In the genomic region with DNA sequence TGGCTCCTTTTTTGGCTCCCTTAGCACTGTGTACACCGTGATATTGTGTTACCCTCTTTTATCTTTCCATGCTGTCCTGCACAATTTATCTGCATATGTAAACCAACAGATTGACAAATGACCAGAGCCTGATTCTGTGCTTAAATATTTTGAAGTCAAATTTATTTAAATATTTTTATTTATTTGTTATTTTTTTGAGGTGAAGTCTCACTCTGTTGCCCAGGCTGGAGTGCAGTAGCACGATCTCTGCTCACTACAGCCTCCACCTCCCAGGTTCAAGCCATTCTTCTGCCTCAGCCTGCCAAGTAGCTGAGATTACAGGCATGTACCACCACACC, we compare ENCODE assay signal across 10 cellular contexts. TPM values are rescaled to one million over a fixed set of nuclear protein-coding genes. Genes with fewer than 3 reads are reported as not detected.
DNase-seq lines count a peak whose midpoint lies in the region; ATAC-seq and FAIRE-seq lines count a peak whose summit lies in the region.
"Had no signal": no experiment of that assay in that cellular context is flagged by ENCODE, and none has a peak within 500 bp of the region (broad histone marks: within the 10 kb centered on the region; RNA-seq: fewer than 3 reads in every experiment).

No MANE protein-coding gene starts in this region.

- CTCF ChIA-PET in activated CD4-positive, alpha-beta memory T cell treated with anti-CD3 and anti-CD28 coated beads, Interleukin-2, amount 10 ng/mL, durations not matched to agents 7 days and 5 days (lab: Charles Lee) = interaction anchor here (0.6 to 6.6 kb wide), 22 partner anchors 8 to 166 kb away, joined by 3 to 179 read pairs (median 6); partner anchors contain the start of genes PMF1, SLC25A44 and SMG5

- no peak for FAIRE-seq in RCC 7860 (lab: Jason Lieb, UNC)

- POLR2A ChIA-PET in activated CD4-positive, alpha-beta memory T cell treated with anti-CD3 and anti-CD28 coated beads, Interleukin-2, amount 10 ng/mL, durations not matched to agents 7 days and 5 days (lab: Charles Lee) = interaction anchor here (0.7 to 6.6 kb wide), 22 partner anchors 8 to 135 kb away, joined by 3 to 119 read pairs (median 5); partner anchors contain the start of genes CCT3, PAQR6, PMF1 and SEMA4A
- POLR2A ChIA-PET in naive thymus-derived CD8-positive, alpha-beta T cell (lab: Charles Lee) = interaction anchor here (0.7 to 2.6 kb wide), 4 partner anchors 12 to 80 kb away, joined by 3 to 14 read pairs (median 10); partner anchors contain the start of gene PMF1

- ATAC-seq in GM18498 (IDR thresholded peaks at IDR 0.05; ENCODE audit: unreplicated experiment) (peak; percentile 11), GM21529 (IDR thresholded peaks at IDR 0.05; ENCODE audit: unreplicated experiment) (peak; percentile 11), GM21737 (IDR thresholded peaks at IDR 0.05; ENCODE audit: unreplicated experiment) (no peak)
- no peak for ATAC-seq in naive thymus-derived CD8-positive, alpha-beta T cell

- no peaks in the 10 kb centered on the region for H3K9me3 Mint-ChIP-seq in activated CD4-positive, alpha-beta memory T cell treated with anti-CD3 and anti-CD28 coated beads, Interleukin-2, amount 10 ng/mL, durations not matched to agents 7 days and 5 days
- no peaks in the 10 kb centered on the region for H3K9me3 Mint-ChIP-seq in naive thymus-derived CD8-positive, alpha-beta T cell
- H3K9me3 Mint-ChIP-seq: activated B cell treated with CpG ODN at 0.5 μM for 24 hours had no signal

- H3K4me1 Mint-ChIP-seq in activated CD4-positive, alpha-beta memory T cell treated with anti-CD3 and anti-CD28 coated beads, Interleukin-2, amount 10 ng/mL, durations not matched to agents 7 days and 5 days = peaks cover 61% of the 10 kb centered on the region
- peaks cover 20 to 26% (median 23%) of the 10 kb centered on the region in 4 donors for H3K4me1 Mint-ChIP-seq in naive thymus-derived CD8-positive, alpha-beta T cell

- peaks cover 56% of the 10 kb centered on the region for H3K36me3 Mint-ChIP-seq in activated CD4-positive, alpha-beta memory T cell treated with anti-CD3 and anti-CD28 coated beads, Interleukin-2, amount 10 ng/mL, durations not matched to agents 7 days and 5 days (ENCODE audit: low read depth)
- peaks cover 11 to 73% (median 25%) of the 10 kb centered on the region in 3 donors for H3K36me3 Mint-ChIP-seq in naive thymus-derived CD8-positive, alpha-beta T cell

- no peaks in the 10 kb centered on the region for H3K27me3 Mint-ChIP-seq in activated CD4-positive, alpha-beta memory T cell treated with anti-CD3 and anti-CD28 coated beads, Interleukin-2, amount 10 ng/mL, durations not matched to agents 7 days and 5 days
- no peaks in the 10 kb centered on the region for H3K27me3 Mint-ChIP-seq in naive thymus-derived CD8-positive, alpha-beta T cell
- H3K27me3 Mint-ChIP-seq: activated B cell treated with CpG ODN at 0.5 μM for 24 hours had no signal

- H3K27ac Mint-ChIP-seq in activated CD4-positive, alpha-beta memory T cell treated with anti-CD3 and anti-CD28 coated beads, Interleukin-2, amount 10 ng/mL, durations not matched to agents 7 days and 5 days = peak overlapping the region; percentile 90
- H3K27ac Mint-ChIP-seq in naive thymus-derived CD8-positive, alpha-beta T cell = peak overlapping the region in 8 of 10 donors; percentile 1 to 80 (median 42)
- H3K27ac Mint-ChIP-seq: activated B cell treated with CpG ODN at 0.5 μM for 24 hours had no signal

- DNase-seq in activated CD4-positive, alpha-beta memory T cell treated with anti-CD3 and anti-CD28 coated beads, Interleukin-2, amount 10 ng/mL, durations not matched to agents 7 days and 5 days = no peak
- no peak for DNase-seq in naive thymus-derived CD8-positive, alpha-beta T cell
- no peak for DNase-seq in middle frontal gyrus (ENCODE audit: extremely low spot score, low spot score)
- DNase-seq in RCC 7860 (ENCODE audit: low spot score) = no peak
- DNase-seq: activated gamma-delta T cell, cortex of kidney had no signal

- peak overlapping the region; percentile 29 for H3K4me3 Mint-ChIP-seq in activated CD4-positive, alpha-beta memory T cell treated with anti-CD3 and anti-CD28 coated beads, Interleukin-2, amount 10 ng/mL, durations not matched to agents 7 days and 5 days
- no peak overlapping the region for H3K4me3 Mint-ChIP-seq in naive thymus-derived CD8-positive, alpha-beta T cell
- H3K4me3 Mint-ChIP-seq: activated B cell treated with CpG ODN at 0.5 μM for 24 hours had no signal

RNA-seq across cellular contexts. Expression of gene PMF1, which starts 12.8 kb away (rescaled TPM):
- 10 to 100 TPM; 65.5 to 67.7 TPM for total RNA-seq in activated CD4-positive, alpha-beta memory T cell treated with anti-CD3 and anti-CD28 coated beads, Interleukin-2, amount 10 ng/mL, durations not matched to agents 7 days and 5 days
- total RNA-seq in naive thymus-derived CD8-positive, alpha-beta T cell = 10 to 100 TPM; 49.1 to 54.8 TPM
- polyA plus RNA-seq in naive thymus-derived CD8-positive, alpha-beta T cell = 10 to 100 TPM; 70.8 to 79.9 (median 76.5) TPM

RNA-seq across cellular contexts. Expression of gene BGLAP, which starts 16.3 kb away (rescaled TPM):
- total RNA-seq in activated CD4-positive, alpha-beta memory T cell treated with anti-CD3 and anti-CD28 coated beads, Interleukin-2, amount 10 ng/mL, durations not matched to agents 7 days and 5 days = 1 to 10 TPM; 1.5 to 2.7 TPM
- total RNA-seq in naive thymus-derived CD8-positive, alpha-beta T cell = 1 to 10 TPM; 6.5 to 7.8 TPM
- polyA plus RNA-seq in naive thymus-derived CD8-positive, alpha-beta T cell = under 1 TPM in 1 of 3 donors, not detected in 2; 0.26 TPM

RNA-seq across cellular contexts. Expression of gene PAQR6, which starts 22.2 kb away (rescaled TPM):
- 1 to 10 TPM; 5.6 to 6.3 TPM for total RNA-seq in activated CD4-positive, alpha-beta memory T cell treated with anti-CD3 and anti-CD28 coated beads, Interleukin-2, amount 10 ng/mL, durations not matched to agents 7 days and 5 days
- 1 to 10 TPM; 2.8 to 3.0 TPM for total RNA-seq in naive thymus-derived CD8-positive, alpha-beta T cell
- under 1 TPM; 0.15 to 0.21 (median 0.21) TPM for polyA plus RNA-seq in naive thymus-derived CD8-positive, alpha-beta T cell

RNA-seq across cellular contexts. Expression of gene SLC25A44, which starts 31.7 kb away (rescaled TPM):
- 10 to 100 TPM; 27.7 to 36.3 TPM for total RNA-seq in activated CD4-positive, alpha-beta memory T cell treated with anti-CD3 and anti-CD28 coated beads, Interleukin-2, amount 10 ng/mL, durations not matched to agents 7 days and 5 days
- 10 to 100 TPM; 16.8 to 21.4 TPM for total RNA-seq in naive thymus-derived CD8-positive, alpha-beta T cell
- polyA plus RNA-seq in naive thymus-derived CD8-positive, alpha-beta T cell = 10 to 100 TPM in 1 of 3 donors, 1 to 10 TPM in 2; 6.0 to 16.4 (median 9.7) TPM

RNA-seq across cellular contexts. Expression of gene SMG5, which starts 57.0 kb away (rescaled TPM):
- total RNA-seq in activated CD4-positive, alpha-beta memory T cell treated with anti-CD3 and anti-CD28 coated beads, Interleukin-2, amount 10 ng/mL, durations not matched to agents 7 days and 5 days = 10 to 100 TPM; 58.5 to 60.4 TPM
- total RNA-seq in naive thymus-derived CD8-positive, alpha-beta T cell = 10 to 100 TPM; 66.7 to 68.9 TPM
- polyA plus RNA-seq in naive thymus-derived CD8-positive, alpha-beta T cell = 10 to 100 TPM in 2 of 3 donors, 1 to 10 TPM in 1; 9.5 to 28.4 (median 11.1) TPM

Comparison
In these comparisons a context has a peak if more than half of its experiments do, and no peak if none do; other contexts are left out.
1. ATAC-seq: peak in GM18498 (single experiment) and GM21529 (single experiment); none in naive thymus-derived CD8-positive, alpha-beta T cell (0 of 2) and GM21737 (single experiment).